Comparison of ENCODE assay signal across 16 cellular contexts in the genomic region with DNA sequence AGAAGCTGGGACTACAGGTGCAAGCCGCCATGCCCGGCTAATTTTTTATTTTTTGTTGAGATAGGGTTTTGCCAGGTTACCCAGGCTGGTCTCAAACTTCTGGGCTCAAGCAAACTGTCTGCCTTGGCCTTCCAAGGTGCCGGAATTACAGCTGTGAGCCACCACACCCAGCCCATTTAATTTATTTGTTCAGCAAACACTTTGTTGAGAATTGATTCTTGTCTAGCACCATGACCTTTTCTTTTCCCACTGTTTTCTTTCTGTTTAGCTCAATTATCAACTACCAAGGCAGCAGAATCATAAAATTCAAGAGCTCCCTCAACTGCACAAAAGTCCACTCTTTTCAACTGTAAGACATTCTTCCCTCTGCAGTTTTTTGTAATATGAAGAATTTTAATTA. TPM values are rescaled to one million over a fixed set of nuclear protein-coding genes. Genes with fewer than 3 reads are reported as not detected.
A peak's percentile ranks its signal among the peaks of the same experiment; 100 is the strongest.
DNase-seq lines count a peak whose midpoint lies in the region; ATAC-seq, FAIRE-seq and TF ChIP-seq lines count a peak whose summit lies in the region.
"Had no signal": no experiment of that assay in that cellular context is flagged by ENCODE, and none has a peak within 500 bp of the region (broad histone marks: within the 10 kb centered on the region; RNA-seq: fewer than 3 reads in every experiment).

No MANE protein-coding gene starts in this region.

- peak overlapping the region; percentile 84 for H3K4me2 ChIP-seq in A549

- H3K9me3 ChIP-seq in A549 = no peaks in the 10 kb centered on the region
- no peaks in the 10 kb centered on the region for H3K9me3 ChIP-seq in mucosa of descending colon
- H3K9me3 ChIP-seq in thyroid gland = no peaks in the 10 kb centered on the region
- H3K9me3 ChIP-seq: BE2C had no signal

- peak in 1 of 2 experiments; percentile 42 for DNase-seq in A549 (ENCODE audit: low read depth in 1 of 2, low spot score in 1 of 2)
- peak; percentile 2 for DNase-seq in COR-L47 (lab: John Stamatoyannopoulos, UW)
- peak; percentile 58 for DNase-seq in NCI-H748 treated with DMSO at 0.1 percent for 48 hours (lab: John Stamatoyannopoulos, UW)
- DNase-seq in mucosa of descending colon = peak in 2 of 3 donors; percentile 44 to 57
- DNase-seq in NCI-H226 = no peak
- no peak for DNase-seq in thyroid gland
- no peak for DNase-seq in GM12891 (ENCODE audit: insufficient read length, low spot score)
- DNase-seq: BE2C; Calu3; CD4-positive, alpha-beta T cell; DMS79; GM23248; NCI-H1048; NCI-H1694 treated with DMSO at 0.1 percent for 48 hours; NCI-H526 had no signal

- TF ChIP-seq CTCF in A549 (IDR thresholded peaks at IDR 0.05) = no peak
- TF ChIP-seq CTCF in mucosa of descending colon (IDR thresholded peaks at IDR 0.05) = no peak
- TF ChIP-seq CTCF in thyroid gland (IDR thresholded peaks at IDR 0.05) = no peak

- TF ChIP-seq POLR2A in A549 (IDR thresholded peaks at IDR 0.05; ENCODE audit: low read length) (no peak), thyroid gland (IDR thresholded peaks at IDR 0.05) (no peak), GM12891 (IDR thresholded peaks at IDR 0.05; ENCODE audit: low read depth, low read length) (no peak)

- H3K36me3 ChIP-seq in mucosa of descending colon (ENCODE audit: low read depth) (no peaks in the 10 kb centered on the region), thyroid gland (no peaks in the 10 kb centered on the region)
- H3K36me3 ChIP-seq: BE2C had no signal

- H3K4me3 ChIP-seq in A549 (no peak overlapping the region), mucosa of descending colon (no peak overlapping the region), thyroid gland (replicated peaks in 1 of 3) (no peak overlapping the region)
- H3K4me3 ChIP-seq: GM23248 had no signal

- no peak for ATAC-seq in A549
- peak; percentile 80 for ATAC-seq in mucosa of descending colon
- ATAC-seq: HCT116 had no signal

- TF ChIP-seq RAD21 in A549 (conservative IDR thresholded peaks at IDR 0.05 in 1 of 2, IDR thresholded peaks at IDR 0.05 in 1 of 2) = no peak

- H3K27ac ChIP-seq in A549 (peak overlapping the region; percentile 57 to 62; a peak in 4 of 6 replicates), thyroid gland (no peak overlapping the region)
- H3K27ac ChIP-seq: GM23248 had no signal

- CTCF ChIA-PET in A549 (lab: Yijun Ruan, JAX) = interaction anchor here (0.6 to 1.6 kb wide), 5 partner anchors 23 to 333 kb away, joined by 3 to 5 read pairs (median 4); no protein-coding TSS in a partner anchor

- POLR2A ChIA-PET in A549 (lab: Yijun Ruan, JAX) = no interaction called here

- TF ChIP-seq EP300 in A549 (IDR thresholded peaks at IDR 0.05) = no peak

- WGBS in A549 (ENCODE audit: missing lambda C conversion rate) = 42% methylated on average over 3 of the region's 3 CpGs
- 96 to 97% methylated on average over 3 of the region's 3 CpGs for WGBS in thyroid gland, 2 donors

- H3K27me3 ChIP-seq in thyroid gland = no peaks in the 10 kb centered on the region
- H3K27me3 ChIP-seq: BE2C had no signal

- H3K4me1 ChIP-seq in A549 (peaks cover 46% of the 10 kb centered on the region), mucosa of descending colon (ENCODE audit: low read depth) (peaks cover 13% of the 10 kb centered on the region), thyroid gland (peaks cover 4 to 30% of the 10 kb centered on the region in 2 donors)
- H3K4me1 ChIP-seq: BE2C had no signal

- FAIRE-seq in A549 (lab: Jason Lieb, UNC) = no peak
- no peak for FAIRE-seq in GM12891 (lab: Jason Lieb, UNC)

- intact Hi-C loops in mucosa of descending colon (cut with DNase I, micrococcal nuclease) = no loop called here
- intact Hi-C loops in thyroid gland (cut with DNase I) = no loop called here

TF ChIP-seq in A549, 52 proteins besides CTCF, POLR2A, EP300 and RAD21:
- TF ChIP-seq HOXA7 (CRISPR knock-in tag; IDR thresholded peaks at IDR 0.05) (no peak), MAZ (IDR thresholded peaks at IDR 0.05; ENCODE audit: borderline replicate concordance, low read depth, low read length) (no peak)

TF ChIP-seq in GM12891, 5 proteins besides CTCF, POLR2A, EP300 and RAD21:
- TF ChIP-seq PAX5 (IDR thresholded peaks at IDR 0.05; ENCODE audit: insufficient read depth, low read length, severe bottlenecking) = no peak
- no peak for TF ChIP-seq SPI1 (IDR thresholded peaks at IDR 0.05; ENCODE audit: low read depth, low read length)
- no peak for TF ChIP-seq TAF1 (IDR thresholded peaks at IDR 0.05; ENCODE audit: low read depth, low read length)
- no peak for TF ChIP-seq POU2F2 (IDR thresholded peaks at IDR 0.05; ENCODE audit: low read depth, low read length)
- TF ChIP-seq POLR2AphosphoS5 (IDR thresholded peaks at IDR 0.05; ENCODE audit: low read depth, low read length) = no peak

RNA-seq across cellular contexts. Expression of a gene that starts 47.8 kb away (rescaled TPM):
- 182 and 200 TPM in 2 replicates for polyA plus RNA-seq in A549 (2011; rRNA removed)
- polyA plus RNA-seq in A549 (2012; cell fraction: cytosol; rRNA removed) = 59.5 and 64.4 TPM in 2 replicates
- 31.6 and 49.8 TPM in 2 replicates for polyA plus RNA-seq in A549 (2012; cell fraction: nucleus; rRNA removed)
- 88.7 to 110 TPM (median 104 TPM) in 3 replicates for polyA plus RNA-seq in A549 (2017; fragmentation: RNase III; extraction: RNeasy Plus Mini Kit Qiagen cat#74134 plus additional on column Dnase treatment)
- polyA minus RNA-seq in A549 (2011; rRNA and poly(A)+ RNA removed) = 169 and 188 TPM in 2 replicates
- 10 to 100 TPM; 39.5 to 87.9 (median 47.0) TPM for total RNA-seq in mucosa of descending colon
- total RNA-seq in thyroid gland = 10 to 100 TPM; 48.6 to 88.4 (median 57.7) TPM
- 14.8 TPM for polyA plus RNA-seq in GM12891 (2012; ENCODE audit: low read depth, missing spikeins)

Comparison
In these comparisons a context has a peak if more than half of its experiments do, and no peak if none do; other contexts are left out.
1. DNase-seq: peak in COR-L47 (single experiment), NCI-H748 treated with DMSO at 0.1 percent for 48 hours (single experiment) and mucosa of descending colon (2 of 3); none in NCI-H226 (single experiment), thyroid gland (0 of 2) and GM12891 (single experiment).
2. H3K27ac ChIP-seq: peak in A549 (2 of 2); none in thyroid gland (0 of 3).